8 cellular contexts compared by ENCODE assay signal in genomic region chr4:184100297-184100885, GRCh38.
DNase-seq lines count a peak whose midpoint lies in the region; ATAC-seq and TF ChIP-seq lines count a peak whose summit lies in the region.

No MANE protein-coding gene starts in this region.

- no peak overlapping the region for H3K9ac ChIP-seq in BLaER1 treated with 17β-estradiol and CSF1 and Interleukin-3, amounts not matched to agents 10 nM and 100 nM

- H3K27ac ChIP-seq in BLaER1 treated with 17β-estradiol and CSF1 and Interleukin-3, amounts not matched to agents 10 nM and 100 nM: no peak overlapping the region
- H3K27ac ChIP-seq in left lung: no peak overlapping the region

- H3K4me3 ChIP-seq in BLaER1 treated with 17β-estradiol and CSF1 and Interleukin-3, amounts not matched to agents 10 nM and 100 nM: no peak overlapping the region
- H3K4me3 ChIP-seq in NB4 (ENCODE audit: low read depth, low read length) (no peak overlapping the region), left lung (no peak overlapping the region)

- ATAC-seq in GM18909 (IDR thresholded peaks at IDR 0.05; ENCODE audit: poor library complexity, unreplicated experiment) (peak; percentile 54), left lung (peak; percentile 73)

- H3K4me1 ChIP-seq in BLaER1 treated with 17β-estradiol and CSF1 and Interleukin-3, amounts not matched to agents 10 nM and 100 nM: peaks cover 0 to 23% (median 11%) of the 10 kb centered on the region in 10 experiments; a peak in 11 of 20 replicates
- H3K4me1 ChIP-seq in left lung: peaks cover 16 to 23% of the 10 kb centered on the region in 2 donors

- TF ChIP-seq CTCF in NB4 (IDR thresholded peaks at IDR 0.05; ENCODE audit: low read depth, low read length) (peak; percentile 86), left lung (IDR thresholded peaks at IDR 0.05) (peak; percentile 81 to 85)

- H4K20me1 ChIP-seq in BLaER1 treated with 17β-estradiol and CSF1 and Interleukin-3, amounts not matched to agents 10 nM and 100 nM: no peaks in the 10 kb centered on the region

- H3K4me2 ChIP-seq in BLaER1 treated with 17β-estradiol and CSF1 and Interleukin-3, amounts not matched to agents 10 nM and 100 nM: peak overlapping the region in 6 of 11 experiments; percentile 3 to 27 (median 7); a peak in 7 of 22 replicates

- no peaks in the 10 kb centered on the region for H3K9me3 ChIP-seq in BLaER1 treated with 17β-estradiol and CSF1 and Interleukin-3, amounts not matched to agents 10 nM and 100 nM (replicated peaks in 1 of 11)
- H3K9me3 ChIP-seq in left lung: no peaks in the 10 kb centered on the region

- no peak for TF ChIP-seq POLR2A in NB4 (IDR thresholded peaks at IDR 0.05; ENCODE audit: extremely low read depth, insufficient read length)

- intact Hi-C loops in left lung (cut with DNase I): no loop called here

- no peaks in the 10 kb centered on the region for H3K27me3 ChIP-seq in BLaER1 treated with 17β-estradiol and CSF1 and Interleukin-3, amounts not matched to agents 10 nM and 100 nM
- H3K27me3 ChIP-seq in left lung: no peaks in the 10 kb centered on the region

- DNase-seq in NB4 (ENCODE audit: low read depth) (peak; percentile 49), amniotic epithelial cell (ENCODE audit: low read depth) (peak; percentile 21), left lung (peak; percentile 51 to 92), NCI-H2107 treated with DMSO at 0.1 percent for 48 hours (lab: John Stamatoyannopoulos, UW; ENCODE audit: unreplicated experiment) (no peak), NCI-H1694 (lab: John Stamatoyannopoulos, UW) (no peak)
- peak; percentile 14 to 22 for DNase-seq in stimulated activated CD8-positive, alpha-beta memory T cell treated with anti-CD3 and anti-CD28 coated beads, Interleukin-7, amount 100 ng/mL, for 48 hours (ENCODE audit: extremely low read depth in 1 of 2, low read depth in 1 of 2)

- H3K36me3 ChIP-seq in BLaER1 treated with 17β-estradiol and CSF1 and Interleukin-3, amounts not matched to agents 10 nM and 100 nM: no peaks in the 10 kb centered on the region
- H3K36me3 ChIP-seq in left lung: no peaks in the 10 kb centered on the region

Comparison
In these comparisons a context has a peak if more than half of its experiments do, and no peak if none do; other contexts are left out.
1. DNase-seq: peak in NB4 (single experiment), amniotic epithelial cell (single experiment), left lung (2 of 2) and stimulated activated CD8-positive, alpha-beta memory T cell treated with anti-CD3 and anti-CD28 coated beads, Interleukin-7, amount 100 ng/mL, for 48 hours (2 of 2); none in NCI-H2107 treated with DMSO at 0.1 percent for 48 hours (single experiment) and NCI-H1694 (single experiment).